In genomic region chr19:57747472-57747807, GRCh38 we compare ENCODE assay signal across 8 cellular contexts. TPM values are rescaled to one million over a fixed set of nuclear protein-coding genes. Genes with fewer than 3 reads are reported as not detected.
DNase-seq lines count a peak whose midpoint lies in the region; ATAC-seq and TF ChIP-seq lines count a peak whose summit lies in the region.
"Had no signal": no experiment of that assay in that cellular context is flagged by ENCODE, and none has a peak within 500 bp of the region (broad histone marks: within the 10 kb centered on the region; RNA-seq: fewer than 3 reads in every experiment).

No MANE protein-coding gene starts in this region.

- peaks cover 13% of the 10 kb centered on the region for H3K36me3 ChIP-seq in iPS-15b (ENCODE audit: control insufficient read depth, insufficient read depth, low read length)

- peak overlapping the region; percentile 74 for H3K27ac ChIP-seq in HL-60 (replicated peaks)

- peak overlapping the region; percentile 92 for H3K9ac ChIP-seq in iPS-15b (ENCODE audit: low read depth, low read length)

- H3K4me1 Mint-ChIP-seq in activated T-helper 1 cell treated with anti-CD3 and anti-CD28 coated beads, Interleukin-12 subunit alpha, Interleukin-12 subunit beta, Interleukin-2, Interleukin-4 antibody, amounts not matched to agents 30 ng/mL and 10 ng/mL and 1 ng/mL, durations not matched to agents 14 hours and 24 hours and 36 hours (ENCODE audit: low read depth), result peaks cover 12% of the 10 kb centered on the region
- H3K4me1 Mint-ChIP-seq in stimulated activated naive CD8-positive, alpha-beta T cell treated with anti-CD3 and anti-CD28 coated beads, Interleukin-15, amount 100 ng/mL, for 72 hours, result peaks cover 14% of the 10 kb centered on the region

- peaks cover 3% of the 10 kb centered on the region for H3K4me1 ChIP-seq in iPS-15b (ENCODE audit: control insufficient read depth, insufficient read depth, low read length)

- TF ChIP-seq CTCF in HL-60 (IDR thresholded peaks at IDR 0.05; ENCODE audit: insufficient read depth, low read length), result no peak

- no peaks in the 10 kb centered on the region for H3K9me3 ChIP-seq in iPS-15b (ENCODE audit: control insufficient read depth, insufficient read depth, low read length)

- DNase-seq in HL-60 (ENCODE audit: low read depth in 1 of 2, low spot score in 1 of 2), result no peak
- no peak for DNase-seq in activated T-helper 1 cell treated with anti-CD3 and anti-CD28 coated beads, Interleukin-12 subunit alpha, Interleukin-12 subunit beta, Interleukin-2, Interleukin-4 antibody, amounts not matched to agents 30 ng/mL and 10 ng/mL and 1 ng/mL, durations not matched to agents 14 hours and 24 hours and 36 hours (ENCODE audit: low spot score)
- DNase-seq in stimulated activated naive CD8-positive, alpha-beta T cell treated with anti-CD3 and anti-CD28 coated beads, Interleukin-15, amount 100 ng/mL, for 72 hours, result no peak
- DNase-seq in NCI-H446 treated with DMSO at 0.1 percent for 48 hours (lab: John Stamatoyannopoulos, UW), result no peak
- no peak for DNase-seq in globus pallidus (ENCODE audit: low spot score)
- DNase-seq: NCI-H1436 treated with DMSO at 0.1 percent for 48 hours had no signal

- H3K4me3 ChIP-seq in HL-60 (replicated peaks; ENCODE audit: insufficient read depth, low read length) (peak overlapping the region; percentile 75), iPS-15b (ENCODE audit: low read depth, low read length) (peak overlapping the region; percentile 99)

- H3K4me3 Mint-ChIP-seq in activated T-helper 1 cell treated with anti-CD3 and anti-CD28 coated beads, Interleukin-12 subunit alpha, Interleukin-12 subunit beta, Interleukin-2, Interleukin-4 antibody, amounts not matched to agents 30 ng/mL and 10 ng/mL and 1 ng/mL, durations not matched to agents 14 hours and 24 hours and 36 hours, result peak overlapping the region; percentile 90
- H3K4me3 Mint-ChIP-seq in stimulated activated naive CD8-positive, alpha-beta T cell treated with anti-CD3 and anti-CD28 coated beads, Interleukin-15, amount 100 ng/mL, for 72 hours, result peak overlapping the region; percentile 88 to 98

- no peaks in the 10 kb centered on the region for H3K27me3 Mint-ChIP-seq in activated T-helper 1 cell treated with anti-CD3 and anti-CD28 coated beads, Interleukin-12 subunit alpha, Interleukin-12 subunit beta, Interleukin-2, Interleukin-4 antibody, amounts not matched to agents 30 ng/mL and 10 ng/mL and 1 ng/mL, durations not matched to agents 14 hours and 24 hours and 36 hours (ENCODE audit: insufficient read depth)
- no peaks in the 10 kb centered on the region for H3K27me3 Mint-ChIP-seq in stimulated activated naive CD8-positive, alpha-beta T cell treated with anti-CD3 and anti-CD28 coated beads, Interleukin-15, amount 100 ng/mL, for 72 hours

- peaks cover 54% of the 10 kb centered on the region for H3K36me3 Mint-ChIP-seq in activated T-helper 1 cell treated with anti-CD3 and anti-CD28 coated beads, Interleukin-12 subunit alpha, Interleukin-12 subunit beta, Interleukin-2, Interleukin-4 antibody, amounts not matched to agents 30 ng/mL and 10 ng/mL and 1 ng/mL, durations not matched to agents 14 hours and 24 hours and 36 hours (ENCODE audit: low read depth)

- intact Hi-C loops in activated T-helper 1 cell treated with anti-CD3 and anti-CD28 coated beads, Interleukin-12 subunit alpha, Interleukin-12 subunit beta, Interleukin-2, Interleukin-4 antibody, amounts not matched to agents 30 ng/mL and 10 ng/mL and 1 ng/mL, durations not matched to agents 14 hours and 24 hours and 36 hours (cut with micrococcal nuclease), result loop anchor here (2.0 kb wide), 1 partner anchor 507 kb away; the partner anchor contains the start of gene ZNF805

- no peaks in the 10 kb centered on the region for H3K27me3 ChIP-seq in HL-60 (ENCODE audit: insufficient read depth, poor library complexity, severe bottlenecking)
- H3K27me3 ChIP-seq in iPS-15b (ENCODE audit: control insufficient read depth, insufficient read depth, low read length), result no peaks in the 10 kb centered on the region

- H3K9me3 Mint-ChIP-seq in activated T-helper 1 cell treated with anti-CD3 and anti-CD28 coated beads, Interleukin-12 subunit alpha, Interleukin-12 subunit beta, Interleukin-2, Interleukin-4 antibody, amounts not matched to agents 30 ng/mL and 10 ng/mL and 1 ng/mL, durations not matched to agents 14 hours and 24 hours and 36 hours, result peaks cover 73% of the 10 kb centered on the region
- H3K9me3 Mint-ChIP-seq in stimulated activated naive CD8-positive, alpha-beta T cell treated with anti-CD3 and anti-CD28 coated beads, Interleukin-15, amount 100 ng/mL, for 72 hours, result peaks cover 42 to 46% of the 10 kb centered on the region in 2 donors

- H3K27ac Mint-ChIP-seq in activated T-helper 1 cell treated with anti-CD3 and anti-CD28 coated beads, Interleukin-12 subunit alpha, Interleukin-12 subunit beta, Interleukin-2, Interleukin-4 antibody, amounts not matched to agents 30 ng/mL and 10 ng/mL and 1 ng/mL, durations not matched to agents 14 hours and 24 hours and 36 hours, result peak overlapping the region; percentile 93
- H3K27ac Mint-ChIP-seq in stimulated activated naive CD8-positive, alpha-beta T cell treated with anti-CD3 and anti-CD28 coated beads, Interleukin-15, amount 100 ng/mL, for 72 hours, result peak overlapping the region; percentile 98 to 99

- no peak for ATAC-seq in stimulated activated naive CD8-positive, alpha-beta T cell treated with anti-CD3 and anti-CD28 coated beads, Interleukin-15, amount 100 ng/mL, for 72 hours
- ATAC-seq in GM19455 (IDR thresholded peaks at IDR 0.05; ENCODE audit: unreplicated experiment), result no peak

RNA-seq across cellular contexts. Expression of gene ZNF776, which starts 0.8 kb away (rescaled TPM):
- 6.8 and 6.9 TPM in 2 replicates for total RNA-seq in activated T-helper 1 cell treated with anti-CD3 and anti-CD28 coated beads, Interleukin-12 subunit alpha, Interleukin-12 subunit beta, Interleukin-2, Interleukin-4 antibody, amounts not matched to agents 30 ng/mL and 10 ng/mL and 1 ng/mL, durations not matched to agents 14 hours and 24 hours and 36 hours

RNA-seq across cellular contexts. Expression of gene ZNF671, which starts 20.0 kb away (rescaled TPM):
- total RNA-seq in activated T-helper 1 cell treated with anti-CD3 and anti-CD28 coated beads, Interleukin-12 subunit alpha, Interleukin-12 subunit beta, Interleukin-2, Interleukin-4 antibody, amounts not matched to agents 30 ng/mL and 10 ng/mL and 1 ng/mL, durations not matched to agents 14 hours and 24 hours and 36 hours, result 4.9 and 5.5 TPM in 2 replicates

RNA-seq across cellular contexts. Expression of gene ZNF586, which starts 22.0 kb away (rescaled TPM):
- 13.6 and 13.8 TPM in 2 replicates for total RNA-seq in activated T-helper 1 cell treated with anti-CD3 and anti-CD28 coated beads, Interleukin-12 subunit alpha, Interleukin-12 subunit beta, Interleukin-2, Interleukin-4 antibody, amounts not matched to agents 30 ng/mL and 10 ng/mL and 1 ng/mL, durations not matched to agents 14 hours and 24 hours and 36 hours

RNA-seq across cellular contexts. Expression of gene ZNF154, which starts 38.4 kb away (rescaled TPM):
- 4.6 and 4.7 TPM in 2 replicates for total RNA-seq in activated T-helper 1 cell treated with anti-CD3 and anti-CD28 coated beads, Interleukin-12 subunit alpha, Interleukin-12 subunit beta, Interleukin-2, Interleukin-4 antibody, amounts not matched to agents 30 ng/mL and 10 ng/mL and 1 ng/mL, durations not matched to agents 14 hours and 24 hours and 36 hours
